In the genomic region with DNA sequence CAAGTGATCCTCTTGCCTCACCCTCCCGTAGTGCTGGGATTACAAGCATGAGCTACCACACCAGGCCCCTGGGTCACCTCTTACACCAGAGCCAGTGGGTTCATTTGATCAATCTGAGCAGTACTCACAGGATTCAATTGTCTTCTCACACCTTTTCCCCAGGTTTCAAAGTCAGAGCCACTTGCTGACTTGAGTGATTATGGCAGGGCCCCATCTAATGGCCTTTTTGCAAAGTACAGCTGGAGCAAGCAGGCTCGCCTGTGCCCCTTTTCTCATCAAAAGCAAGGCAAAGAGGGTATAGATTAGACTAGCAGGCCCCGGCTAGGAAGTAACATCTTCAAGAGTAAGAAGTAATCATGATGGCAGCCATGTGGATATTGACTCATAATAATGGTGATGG, we compare ENCODE assay signal across 9 cellular contexts.
DNase-seq lines count a peak whose midpoint lies in the region; ATAC-seq and TF ChIP-seq lines count a peak whose summit lies in the region.
"Had no signal": no experiment of that assay in that cellular context is flagged by ENCODE, and none has a peak within 500 bp of the region (broad histone marks: within the 10 kb centered on the region; RNA-seq: fewer than 3 reads in every experiment).

No MANE protein-coding gene starts in this region.

- no peak for ATAC-seq in GM18858 (IDR thresholded peaks at IDR 0.05; ENCODE audit: unreplicated experiment)

- no peaks in the 10 kb centered on the region for H3K9me3 ChIP-seq in transverse colon

- TF ChIP-seq CTCF in transverse colon (IDR thresholded peaks at IDR 0.05): peak in 4 of 5 experiments; percentile 29 to 34 (median 32)

- in situ Hi-C loops in transverse colon (cut with MboI; ENCODE audit: low pct_ligation_motif_present in 1 of 4, low pct_unique_long_range_greater_than_20kb in 1 of 4, low sequenced_read_pairs in 3 of 4): loop anchor here in 1 of 4 donors (25.0 kb wide), 2 partner anchors 116 to 216 kb away; a partner anchor contains a TSS

- WGBS in transverse colon (ENCODE audit: low coverage in 1 of 2), 2 donors: 53% methylated on average over 3 of the region's 3 CpGs; no CpG with 5 or more reads in 1 of the 2 donors

- no peak for TF ChIP-seq EP300 in transverse colon (IDR thresholded peaks at IDR 0.05; ENCODE audit: low read depth)

- peaks cover 0 to 9% (median 0%) of the 10 kb centered on the region in 4 donors for H3K4me1 ChIP-seq in transverse colon

- TF ChIP-seq POLR2A in transverse colon (IDR thresholded peaks at IDR 0.05): no peak

- no peak overlapping the region for H3K27ac ChIP-seq in transverse colon
- H3K27ac ChIP-seq: epithelial cell of prostate had no signal

- H3K36me3 ChIP-seq in transverse colon: no peaks in the 10 kb centered on the region

- DNase-seq in NOMO-1 (lab: John Stamatoyannopoulos, UW; ENCODE audit: unreplicated experiment in 2 of 2): peak; percentile 6 to 18
- no peak for DNase-seq in NOMO-1 treated with dmso at 0.1 percent for 144 hours (lab: John Stamatoyannopoulos, UW; ENCODE audit: unreplicated experiment)
- DNase-seq in HuH-7 (ENCODE audit: low spot score): peak; percentile 61
- DNase-seq in SK-N-DZ (ENCODE audit: low spot score): peak; percentile 36
- peak; percentile 63 for DNase-seq in astrocyte of the hippocampus (ENCODE audit: low read depth, low spot score)
- DNase-seq in kidney glomerular epithelial cell (lab: John Stamatoyannopoulos, UW): peak; percentile 23
- peak; percentile 22 for DNase-seq in transverse colon

- intact Hi-C loops in transverse colon (cut with DNase I; ENCODE audit: low total_unique reads): no loop called here

- no peak overlapping the region for H3K4me3 ChIP-seq in transverse colon

- H3K27me3 ChIP-seq in transverse colon: no peaks in the 10 kb centered on the region
